In the genomic region with DNA sequence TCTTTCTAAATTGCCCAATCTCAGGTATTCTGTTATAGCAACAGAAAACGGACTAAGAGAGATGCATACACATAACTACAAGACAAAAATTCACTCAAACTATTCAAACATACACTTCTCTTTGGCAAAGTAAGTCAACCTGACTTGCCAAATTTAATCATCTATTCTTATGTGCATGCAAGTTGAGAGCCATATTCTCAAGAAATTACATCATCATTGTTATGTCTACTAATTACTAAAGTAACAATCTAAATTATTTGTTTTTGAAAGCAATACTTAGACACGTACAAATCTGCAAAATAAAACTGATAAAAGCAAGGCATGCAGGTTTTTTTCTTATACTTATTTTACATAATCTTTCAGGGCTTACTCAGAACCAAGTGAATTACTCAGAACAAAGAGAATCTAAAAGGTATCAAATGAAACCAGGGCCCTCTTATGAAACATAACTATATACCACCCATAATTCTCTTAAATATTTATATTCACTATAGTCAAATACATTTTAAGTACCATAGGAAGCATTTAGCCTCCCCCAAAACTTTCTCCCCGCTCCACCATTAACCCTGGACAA, we compare ENCODE assay signal across 27 cellular contexts.
"Had no signal": no experiment of that assay in that cellular context is flagged by ENCODE, and none has a peak within 500 bp of the region (broad histone marks: within the 10 kb centered on the region; RNA-seq: fewer than 3 reads in every experiment).

No MANE protein-coding gene starts in this region.

- H3K4me1 Mint-ChIP-seq: activated B cell treated with CpG ODN at 0.5 μM for 24 hours; activated naive CD4-positive, alpha-beta T cell treated with anti-CD3 and anti-CD28 coated beads, Interleukin-2, amount 10 ng/mL, durations not matched to agents 7 days and 5 days had no signal

- DNase-seq: activated B cell treated with CpG ODN at 0.5 μM for 24 hours; activated CD4-positive, alpha-beta T cell treated with anti-CD3 and anti-CD28 coated beads for 1 hour; activated CD4-positive, alpha-beta T cell treated with anti-CD3 and anti-CD28 coated beads for 48 hours; activated CD8-positive, alpha-beta memory T cell treated with anti-CD3 and anti-CD28 coated beads for 24 hours; activated CD8-positive, alpha-beta T cell treated with anti-CD3 and anti-CD28 coated beads for 36 hours; activated effector memory CD4-positive, alpha-beta T cell treated with anti-CD3 and anti-CD28 coated beads, Interleukin-2, amount 50 U/mL, for 16 hours; activated naive CD4-positive, alpha-beta T cell treated with anti-CD3 and anti-CD28 coated beads, Interleukin-2, amount 10 ng/mL, durations not matched to agents 7 days and 5 days; amniotic stem cell; anterior cingulate cortex; brain microvascular endothelial cell; dorsolateral prefrontal cortex; effector memory CD8-positive, alpha-beta T cell; erythroblast; foreskin keratinocyte; gastrocnemius medialis; glutamatergic neuron; heart left ventricle; T-helper 1 cell; T-helper 17 cell; T1000; WERI-Rb-1 had no signal

- H3K9me3 Mint-ChIP-seq: activated B cell treated with CpG ODN at 0.5 μM for 24 hours; activated CD8-positive, alpha-beta T cell treated with anti-CD3 and anti-CD28 coated beads for 36 hours; activated naive CD4-positive, alpha-beta T cell treated with anti-CD3 and anti-CD28 coated beads, Interleukin-2, amount 10 ng/mL, durations not matched to agents 7 days and 5 days; activated T-helper 2 cell treated with anti-CD3 and anti-CD28 coated beads, Interferon-gamma antibody, Interleukin-2, Interleukin-4, amounts not matched to agents 10 μg/mL and 5 μg/mL and 100 μg/mL, durations not matched to agents 14 hours and 24 hours and 36 hours; central memory CD8-positive, alpha-beta T cell; dendritic cell treated with granulocyte-macrophage colony-stimulating factor and Interleukin-4, amounts not matched to agents 40 ng/mL and 50 ng/mL, for 4 days; effector memory CD8-positive, alpha-beta T cell; T-helper 2 cell treated with Interferon-gamma antibody and Interleukin-4, amounts not matched to agents 5 μg/mL and 100 μg/mL, for 36 hours had no signal

- H3K27ac Mint-ChIP-seq: activated B cell treated with CpG ODN at 0.5 μM for 24 hours; activated CD8-positive, alpha-beta T cell treated with anti-CD3 and anti-CD28 coated beads for 36 hours; activated naive CD4-positive, alpha-beta T cell treated with anti-CD3 and anti-CD28 coated beads, Interleukin-2, amount 10 ng/mL, durations not matched to agents 7 days and 5 days; activated naive CD8-positive, alpha-beta T cell; activated T-helper 2 cell treated with anti-CD3 and anti-CD28 coated beads, Interferon-gamma antibody, Interleukin-2, Interleukin-4, amounts not matched to agents 10 μg/mL and 5 μg/mL and 100 μg/mL, durations not matched to agents 14 hours and 24 hours and 36 hours; dendritic cell treated with granulocyte-macrophage colony-stimulating factor and Interleukin-4, amounts not matched to agents 40 ng/mL and 50 ng/mL, for 4 days; effector memory CD8-positive, alpha-beta T cell; T-helper 17 cell; T-helper 2 cell treated with Interferon-gamma antibody and Interleukin-4, amounts not matched to agents 5 μg/mL and 100 μg/mL, for 36 hours had no signal

- H3K4me3 Mint-ChIP-seq: activated B cell treated with CpG ODN at 0.5 μM for 24 hours; activated CD8-positive, alpha-beta T cell treated with anti-CD3 and anti-CD28 coated beads for 36 hours; activated naive CD4-positive, alpha-beta T cell treated with anti-CD3 and anti-CD28 coated beads, Interleukin-2, amount 10 ng/mL, durations not matched to agents 7 days and 5 days; activated naive CD8-positive, alpha-beta T cell; central memory CD8-positive, alpha-beta T cell; dendritic cell treated with granulocyte-macrophage colony-stimulating factor and Interleukin-4, amounts not matched to agents 40 ng/mL and 50 ng/mL, for 4 days; effector memory CD8-positive, alpha-beta T cell; T-helper 17 cell; T-helper 2 cell treated with Interferon-gamma antibody and Interleukin-4, amounts not matched to agents 5 μg/mL and 100 μg/mL, for 36 hours had no signal

- H3K36me3 Mint-ChIP-seq: activated naive CD4-positive, alpha-beta T cell treated with anti-CD3 and anti-CD28 coated beads, Interleukin-2, amount 10 ng/mL, durations not matched to agents 7 days and 5 days had no signal

- ATAC-seq: activated CD8-positive, alpha-beta T cell treated with anti-CD3 and anti-CD28 coated beads for 36 hours; effector memory CD8-positive, alpha-beta T cell; foreskin keratinocyte; gastrocnemius medialis; heart left ventricle; SK-N-SH treated with all-trans-retinoic acid at 6 μM for 48 hours; T-helper 17 cell had no signal

- H3K27me3 Mint-ChIP-seq: activated B cell treated with CpG ODN at 0.5 μM for 24 hours; activated CD8-positive, alpha-beta T cell treated with anti-CD3 and anti-CD28 coated beads for 36 hours; activated naive CD4-positive, alpha-beta T cell treated with anti-CD3 and anti-CD28 coated beads, Interleukin-2, amount 10 ng/mL, durations not matched to agents 7 days and 5 days; activated naive CD8-positive, alpha-beta T cell; central memory CD8-positive, alpha-beta T cell; dendritic cell treated with granulocyte-macrophage colony-stimulating factor and Interleukin-4, amounts not matched to agents 40 ng/mL and 50 ng/mL, for 4 days; effector memory CD8-positive, alpha-beta T cell; T-helper 17 cell had no signal
